Comparison of ENCODE assay signal across 1 cellular context in genomic region chr1:51729156-51729823, GRCh38.
TF ChIP-seq lines count a peak whose summit lies in the region.

No MANE protein-coding gene starts in this region.

TF ChIP-seq in HEK293, 187 proteins besides CTCF, POLR2A, EP300 and RAD21 (continued from another document and continues in another):
- TF ChIP-seq REST (tag by site-specific recombination; IDR thresholded peaks at IDR 0.05) (no peak), ZFP3 (tag by site-specific recombination; IDR thresholded peaks at IDR 0.05; ENCODE audit: low read depth) (no peak), SP7 (tag by site-specific recombination; IDR thresholded peaks at IDR 0.05) (peak; percentile 16; the same call in 1 of the 2 replicates), MEIS1 (CRISPR knock-in tag; IDR thresholded peaks at IDR 0.05; ENCODE audit: borderline replicate concordance) (no peak), PBX3 (CRISPR knock-in tag; IDR thresholded peaks at IDR 0.05) (no peak), ZNF785 (tag by site-specific recombination; IDR thresholded peaks at IDR 0.05) (no peak), INSM2 (tag by site-specific recombination; IDR thresholded peaks at IDR 0.05) (peak; percentile 32; the same call in 1 of the 2 replicates), ZNF350 (tag by site-specific recombination; IDR thresholded peaks at IDR 0.05) (no peak), ZNF37A (tag by site-specific recombination; IDR thresholded peaks at IDR 0.05) (no peak), SCRT2 (tag by site-specific recombination; IDR thresholded peaks at IDR 0.05) (no peak), ZNF624 (tag by site-specific recombination; IDR thresholded peaks at IDR 0.05) (no peak), KLF8 (tag by site-specific recombination; IDR thresholded peaks at IDR 0.05) (peak; percentile 91; the same call in 1 of the 2 replicates), ZNF747 (tag by site-specific recombination; IDR thresholded peaks at IDR 0.05) (no peak), ZNF416 (tag by site-specific recombination; IDR thresholded peaks at IDR 0.05) (no peak), ZNF654 (tag by site-specific recombination; IDR thresholded peaks at IDR 0.05; ENCODE audit: low read depth) (no peak), ZNF529 (tag by site-specific recombination; IDR thresholded peaks at IDR 0.05; ENCODE audit: insufficient replicate concordance) (no peak), ZNF302 (tag by site-specific recombination; IDR thresholded peaks at IDR 0.05; ENCODE audit: low read depth) (no peak), ZNF404 (tag by site-specific recombination; IDR thresholded peaks at IDR 0.05) (no peak), ZNF513 (tag by site-specific recombination; IDR thresholded peaks at IDR 0.05) (no peak), ZNF521 (tag by site-specific recombination; IDR thresholded peaks at IDR 0.05) (no peak), TRIM28 (IDR thresholded peaks at IDR 0.05; ENCODE audit: borderline replicate concordance, low read length) (no peak), ZNF391 (tag by site-specific recombination; IDR thresholded peaks at IDR 0.05; ENCODE audit: borderline replicate concordance, low read depth) (no peak; the same call in 1 of the 2 replicates), SALL2 (tag by site-specific recombination; IDR thresholded peaks at IDR 0.05; ENCODE audit: borderline replicate concordance) (no peak), ZSCAN30 (tag by site-specific recombination; IDR thresholded peaks at IDR 0.05) (peak; percentile 78), ZNF214 (tag by site-specific recombination; IDR thresholded peaks at IDR 0.05; ENCODE audit: borderline replicate concordance) (no peak), ZNF280C (tag by site-specific recombination; IDR thresholded peaks at IDR 0.05) (no peak), ZNF488 (tag by site-specific recombination; IDR thresholded peaks at IDR 0.05) (no peak), ZNF239 (tag by site-specific recombination; IDR thresholded peaks at IDR 0.05) (no peak), ZNF221 (tag by site-specific recombination; IDR thresholded peaks at IDR 0.05; ENCODE audit: borderline replicate concordance) (no peak), ZNF501 (tag by site-specific recombination; IDR thresholded peaks at IDR 0.05) (0 out of 2 replicates have a peak, but pooled peaks have one; percentile 41), ZBTB17 (tag by site-specific recombination; IDR thresholded peaks at IDR 0.05) (peak; percentile 76), ZNF324 (tag by site-specific recombination; IDR thresholded peaks at IDR 0.05) (peak; percentile 58; the same call in 1 of the 2 replicates), ZNF23 (tag by site-specific recombination; IDR thresholded peaks at IDR 0.05; ENCODE audit: borderline replicate concordance) (no peak), ZNF518A (tag by site-specific recombination; conservative IDR thresholded peaks at IDR 0.05; ENCODE audit: low read depth) (no peak), ZBTB8A (tag by site-specific recombination; IDR thresholded peaks at IDR 0.05) (peak; percentile 96), ZNF530 (tag by site-specific recombination; IDR thresholded peaks at IDR 0.05; ENCODE audit: low read depth) (no peak), ZNF558 (tag by site-specific recombination; IDR thresholded peaks at IDR 0.05) (no peak), MYNN (tag by site-specific recombination; IDR thresholded peaks at IDR 0.05; ENCODE audit: borderline replicate concordance) (peak; percentile 40; the same call in 1 of the 2 replicates), ZNF354C (tag by site-specific recombination; IDR thresholded peaks at IDR 0.05; ENCODE audit: borderline replicate concordance, low read depth) (no peak), ZNF548 (tag by site-specific recombination; IDR thresholded peaks at IDR 0.05) (no peak), ZNF639 (tag by site-specific recombination; IDR thresholded peaks at IDR 0.05) (no peak), ZNF24 (tag by site-specific recombination; IDR thresholded peaks at IDR 0.05) (no peak; the same call in 1 of the 2 replicates), IKZF3 (tag by site-specific recombination; IDR thresholded peaks at IDR 0.05) (peak; percentile 26; the same call in 1 of the 2 replicates), ZNF704 (tag by site-specific recombination; IDR thresholded peaks at IDR 0.05) (no peak), ZNF610 (tag by site-specific recombination; IDR thresholded peaks at IDR 0.05; ENCODE audit: borderline replicate concordance) (peak; percentile 40; the same call in 1 of the 2 replicates), ZNF341 (tag by site-specific recombination; IDR thresholded peaks at IDR 0.05; ENCODE audit: low read depth) (peak; percentile 96), ZNF664 (tag by site-specific recombination; IDR thresholded peaks at IDR 0.05) (no peak)
